Comparison of ENCODE assay signal across 9 cellular contexts in genomic region chr10:33886299-33886698, GRCh38.
"Had no signal": no experiment of that assay in that cellular context is flagged by ENCODE, and none has a peak within 500 bp of the region (broad histone marks: within the 10 kb centered on the region; RNA-seq: fewer than 3 reads in every experiment).

No MANE protein-coding gene starts in this region.

- FAIRE-seq: H1, H54, HTR-8/SVneo, K562 had no signal

- DNase-seq: H9, HCEC 1CT, IMR-90, KG1 had no signal

- H3K4me3 ChIP-seq: GM23338, K562 had no signal
